In the genomic region with DNA sequence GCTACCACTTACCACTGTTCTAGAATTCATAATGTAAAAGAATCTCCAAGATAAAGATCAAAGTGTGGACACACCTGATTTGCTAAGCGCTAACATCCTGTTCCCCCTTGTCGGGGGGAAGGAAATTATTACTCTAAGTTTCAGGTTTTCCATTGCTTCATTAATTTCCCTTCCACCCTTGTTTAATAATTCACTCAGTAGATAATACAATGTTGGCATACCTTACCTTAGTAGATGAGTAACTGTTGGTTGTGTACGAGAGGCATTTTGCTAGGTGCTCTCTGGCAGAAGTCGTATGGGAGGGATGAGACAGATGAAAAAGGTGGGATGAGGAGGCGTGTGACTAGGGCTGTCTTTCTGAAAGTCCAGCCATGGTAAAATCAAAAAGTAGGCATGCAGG, we compare ENCODE assay signal across 1 cellular context.
TF ChIP-seq lines count a peak whose summit lies in the region.

No MANE protein-coding gene starts in this region.

TF ChIP-seq in WTC11, 78 proteins besides CTCF, POLR2A, EP300 and RAD21 (continued from another document):
- TF ChIP-seq, protein P1, sequence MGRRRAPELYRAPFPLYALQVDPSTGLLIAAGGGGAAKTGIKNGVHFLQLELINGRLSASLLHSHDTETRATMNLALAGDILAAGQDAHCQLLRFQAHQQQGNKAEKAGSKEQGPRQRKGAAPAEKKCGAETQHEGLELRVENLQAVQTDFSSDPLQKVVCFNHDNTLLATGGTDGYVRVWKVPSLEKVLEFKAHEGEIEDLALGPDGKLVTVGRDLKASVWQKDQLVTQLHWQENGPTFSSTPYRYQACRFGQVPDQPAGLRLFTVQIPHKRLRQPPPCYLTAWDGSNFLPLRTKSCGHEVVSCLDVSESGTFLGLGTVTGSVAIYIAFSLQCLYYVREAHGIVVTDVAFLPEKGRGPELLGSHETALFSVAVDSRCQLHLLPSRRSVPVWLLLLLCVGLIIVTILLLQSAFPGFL (CRISPR knock-in tag; IDR thresholded peaks at IDR 0.05; ENCODE audit: borderline replicate concordance) = no peak
